Comparison of ENCODE assay signal across 3 cellular contexts in genomic region chr10:34899161-34899560, GRCh38.
"Had no signal": no experiment of that assay in that cellular context is flagged by ENCODE, and none has a peak within 500 bp of the region (broad histone marks: within the 10 kb centered on the region; RNA-seq: fewer than 3 reads in every experiment).

No MANE protein-coding gene starts in this region.

- ATAC-seq: GM12878 had no signal

- H3K4me3 ChIP-seq: GM12878 had no signal

- DNase-seq: GDM1, GF-D8 had no signal
